In genomic region chr14:50792634-50793068, GRCh38 we compare ENCODE assay signal across 11 cellular contexts. TPM values are rescaled to one million over a fixed set of nuclear protein-coding genes. Genes with fewer than 3 reads are reported as not detected.
DNase-seq lines count a peak whose midpoint lies in the region; ATAC-seq and TF ChIP-seq lines count a peak whose summit lies in the region.
"Had no signal": no experiment of that assay in that cellular context is flagged by ENCODE, and none has a peak within 500 bp of the region (broad histone marks: within the 10 kb centered on the region; RNA-seq: fewer than 3 reads in every experiment).

No MANE protein-coding gene starts in this region.

- H3K27ac Mint-ChIP-seq in activated naive CD8-positive, alpha-beta T cell treated with anti-CD3 and anti-CD28 coated beads for 36 hours = peak overlapping the region; percentile 87
- peak overlapping the region; percentile 88 to 99 (median 98) for H3K27ac Mint-ChIP-seq in naive thymus-derived CD8-positive, alpha-beta T cell

- peaks cover 39% of the 10 kb centered on the region for H3K36me3 Mint-ChIP-seq in activated naive CD8-positive, alpha-beta T cell treated with anti-CD3 and anti-CD28 coated beads for 36 hours
- peaks cover 0 to 55% (median 9%) of the 10 kb centered on the region in 3 donors for H3K36me3 Mint-ChIP-seq in naive thymus-derived CD8-positive, alpha-beta T cell

- H3K9me3 ChIP-seq in SJCRH30 (replicated peaks) (no peaks in the 10 kb centered on the region), ascending aorta (no peaks in the 10 kb centered on the region)
- H3K9me3 ChIP-seq: transverse colon had no signal

- H3K4me1 Mint-ChIP-seq in activated naive CD8-positive, alpha-beta T cell treated with anti-CD3 and anti-CD28 coated beads for 36 hours = peaks cover 74% of the 10 kb centered on the region
- H3K4me1 Mint-ChIP-seq in naive thymus-derived CD8-positive, alpha-beta T cell = peaks cover 44 to 99% (median 87%) of the 10 kb centered on the region in 4 donors

- ATAC-seq in GM21390 (IDR thresholded peaks at IDR 0.05; ENCODE audit: unreplicated experiment) (peak; percentile 20), HG03457 (IDR thresholded peaks at IDR 0.05; ENCODE audit: unreplicated experiment) (no peak)
- ATAC-seq in naive thymus-derived CD8-positive, alpha-beta T cell = peak in 1 of 2 donors; percentile 21
- ATAC-seq: Panc1 had no signal

- intact Hi-C loops in ascending aorta (cut with DNase I) = no loop called here

- no peak overlapping the region for H3K27ac ChIP-seq in SJCRH30
- no peak overlapping the region for H3K27ac ChIP-seq in ascending aorta

- H3K27me3 ChIP-seq in SJCRH30 = no peaks in the 10 kb centered on the region
- no peaks in the 10 kb centered on the region for H3K27me3 ChIP-seq in ascending aorta
- H3K27me3 ChIP-seq: transverse colon had no signal

- no peaks in the 10 kb centered on the region for H3K27me3 Mint-ChIP-seq in activated naive CD8-positive, alpha-beta T cell treated with anti-CD3 and anti-CD28 coated beads for 36 hours
- no peaks in the 10 kb centered on the region for H3K27me3 Mint-ChIP-seq in naive thymus-derived CD8-positive, alpha-beta T cell

- H3K4me1 ChIP-seq in SJCRH30 (0 out of 2 replicates have a peak, but pooled peaks cover 4% of the 10 kb centered on the region), ascending aorta (no peaks in the 10 kb centered on the region)
- H3K4me1 ChIP-seq: transverse colon had no signal

- POLR2A ChIA-PET in naive thymus-derived CD8-positive, alpha-beta T cell (lab: Charles Lee) = interaction anchor here (0.7 to 4.9 kb wide), 11 partner anchors 10 to 67 kb away, joined by 3 to 50 read pairs (median 7); partner anchors contain the start of gene NIN

- H3K9me3 Mint-ChIP-seq in activated naive CD8-positive, alpha-beta T cell treated with anti-CD3 and anti-CD28 coated beads for 36 hours = no peaks in the 10 kb centered on the region
- H3K9me3 Mint-ChIP-seq in naive thymus-derived CD8-positive, alpha-beta T cell = no peaks in the 10 kb centered on the region

- no peak for DNase-seq in activated naive CD8-positive, alpha-beta T cell treated with anti-CD3 and anti-CD28 coated beads for 36 hours
- DNase-seq in naive thymus-derived CD8-positive, alpha-beta T cell = no peak
- DNase-seq in NCI-H226 = no peak
- no peak for DNase-seq in SJCRH30
- no peak for DNase-seq in ascending aorta (ENCODE audit: low spot score in 2 of 2)
- DNase-seq: NCI-H2171, transverse colon had no signal

- no peak for TF ChIP-seq CTCF in ascending aorta (IDR thresholded peaks at IDR 0.05)

- H3K36me3 ChIP-seq in SJCRH30 = peaks cover 9% of the 10 kb centered on the region
- H3K36me3 ChIP-seq in ascending aorta = peaks cover 4 to 6% of the 10 kb centered on the region in 2 donors

- H3K4me3 ChIP-seq in GM08714 (ENCODE audit: low read length) (peak overlapping the region; percentile 43; the same call in 1 of the 2 replicates), SJCRH30 (no peak overlapping the region), ascending aorta (no peak overlapping the region)
- H3K4me3 ChIP-seq: transverse colon had no signal

- peak overlapping the region; percentile 9 for H3K4me3 Mint-ChIP-seq in activated naive CD8-positive, alpha-beta T cell treated with anti-CD3 and anti-CD28 coated beads for 36 hours
- peak overlapping the region; percentile 68 to 88 (median 82) for H3K4me3 Mint-ChIP-seq in naive thymus-derived CD8-positive, alpha-beta T cell

RNA-seq across cellular contexts. Expression of gene NIN, which starts 38.3 kb away (rescaled TPM):
- total RNA-seq in activated naive CD8-positive, alpha-beta T cell treated with anti-CD3 and anti-CD28 coated beads for 36 hours = 10 to 100 TPM; 66.6 to 67.9 TPM
- 100 to 1,000 TPM; 124 to 137 TPM for total RNA-seq in naive thymus-derived CD8-positive, alpha-beta T cell
- 10 to 100 TPM; 37.1 to 60.2 (median 42.7) TPM for polyA plus RNA-seq in naive thymus-derived CD8-positive, alpha-beta T cell
- total RNA-seq in SJCRH30 (2014; rRNA removed; shearing (Covaris generic)) = 28.8 and 34.3 TPM in 2 replicates
- total RNA-seq in ascending aorta = 25.2 TPM
